8 cellular contexts compared by ENCODE assay signal in genomic region chr5:151684690-151685361, GRCh38. TPM values are rescaled to one million over a fixed set of nuclear protein-coding genes. Genes with fewer than 3 reads are reported as not detected.
DNase-seq lines count a peak whose midpoint lies in the region; TF ChIP-seq lines count a peak whose summit lies in the region.

No MANE protein-coding gene starts in this region.

- peak overlapping the region; percentile 99 for H3K27ac Mint-ChIP-seq in HFFc6
- H3K27ac Mint-ChIP-seq in activated T-helper 1 cell treated with anti-CD3 and anti-CD28 coated beads, Interleukin-12 subunit alpha, Interleukin-12 subunit beta, Interleukin-2, Interleukin-4 antibody, amounts not matched to agents 30 ng/mL and 10 ng/mL and 1 ng/mL, durations not matched to agents 14 hours and 24 hours and 36 hours, result no peak overlapping the region

- H3K4me1 Mint-ChIP-seq in HFFc6 (ENCODE audit: low read depth), result peaks cover 67% of the 10 kb centered on the region
- H3K4me1 Mint-ChIP-seq in activated T-helper 1 cell treated with anti-CD3 and anti-CD28 coated beads, Interleukin-12 subunit alpha, Interleukin-12 subunit beta, Interleukin-2, Interleukin-4 antibody, amounts not matched to agents 30 ng/mL and 10 ng/mL and 1 ng/mL, durations not matched to agents 14 hours and 24 hours and 36 hours (ENCODE audit: low read depth), result peaks cover 9% of the 10 kb centered on the region

- peak overlapping the region; percentile 64 for H3K4me3 ChIP-seq in astrocyte of the spinal cord (ENCODE audit: low read depth, low read length)

- in situ Hi-C loops in astrocyte of the spinal cord (cut with HindIII; ENCODE audit: low sequenced_read_pairs), result no loop called here

- DNase-seq in HFFc6 (peak; percentile 98), astrocyte of the spinal cord (ENCODE audit: low read depth, low spot score) (peak; percentile 96), iPS-NIHi11 (ENCODE audit: low spot score) (peak; percentile 52), stromal cell of bone marrow (ENCODE audit: low read depth) (peak; percentile 94), NCI-H345 treated with DMSO at 0.1 percent for 48 hours (lab: John Stamatoyannopoulos, UW; ENCODE audit: unreplicated experiment) (no peak), activated gamma-delta T cell (lab: John Stamatoyannopoulos, UW) (no peak), NCI-H1048 (lab: John Stamatoyannopoulos, UW) (no peak)
- no peak for DNase-seq in activated T-helper 1 cell treated with anti-CD3 and anti-CD28 coated beads, Interleukin-12 subunit alpha, Interleukin-12 subunit beta, Interleukin-2, Interleukin-4 antibody, amounts not matched to agents 30 ng/mL and 10 ng/mL and 1 ng/mL, durations not matched to agents 14 hours and 24 hours and 36 hours (ENCODE audit: low spot score)

- intact Hi-C loops in activated T-helper 1 cell treated with anti-CD3 and anti-CD28 coated beads, Interleukin-12 subunit alpha, Interleukin-12 subunit beta, Interleukin-2, Interleukin-4 antibody, amounts not matched to agents 30 ng/mL and 10 ng/mL and 1 ng/mL, durations not matched to agents 14 hours and 24 hours and 36 hours (cut with micrococcal nuclease), result no loop called here

- peaks cover 62% of the 10 kb centered on the region for H3K36me3 Mint-ChIP-seq in HFFc6 (ENCODE audit: low read depth)
- no peaks in the 10 kb centered on the region for H3K36me3 Mint-ChIP-seq in activated T-helper 1 cell treated with anti-CD3 and anti-CD28 coated beads, Interleukin-12 subunit alpha, Interleukin-12 subunit beta, Interleukin-2, Interleukin-4 antibody, amounts not matched to agents 30 ng/mL and 10 ng/mL and 1 ng/mL, durations not matched to agents 14 hours and 24 hours and 36 hours (ENCODE audit: low read depth)

- peak; percentile 73 for TF ChIP-seq CTCF in HFFc6 (IDR thresholded peaks at IDR 0.05)
- peak; percentile 41 for TF ChIP-seq CTCF in astrocyte of the spinal cord (IDR thresholded peaks at IDR 0.05; ENCODE audit: low read depth, low read length)

- peaks cover 37% of the 10 kb centered on the region for H3K27me3 Mint-ChIP-seq in HFFc6 (ENCODE audit: insufficient read depth)
- H3K27me3 Mint-ChIP-seq in activated T-helper 1 cell treated with anti-CD3 and anti-CD28 coated beads, Interleukin-12 subunit alpha, Interleukin-12 subunit beta, Interleukin-2, Interleukin-4 antibody, amounts not matched to agents 30 ng/mL and 10 ng/mL and 1 ng/mL, durations not matched to agents 14 hours and 24 hours and 36 hours (ENCODE audit: insufficient read depth), result peaks cover 25% of the 10 kb centered on the region

- H3K4me3 Mint-ChIP-seq in HFFc6, result peak overlapping the region; percentile 99
- H3K4me3 Mint-ChIP-seq in activated T-helper 1 cell treated with anti-CD3 and anti-CD28 coated beads, Interleukin-12 subunit alpha, Interleukin-12 subunit beta, Interleukin-2, Interleukin-4 antibody, amounts not matched to agents 30 ng/mL and 10 ng/mL and 1 ng/mL, durations not matched to agents 14 hours and 24 hours and 36 hours, result no peak overlapping the region

- H3K9me3 Mint-ChIP-seq in HFFc6, result peaks cover 11% of the 10 kb centered on the region
- H3K9me3 Mint-ChIP-seq in activated T-helper 1 cell treated with anti-CD3 and anti-CD28 coated beads, Interleukin-12 subunit alpha, Interleukin-12 subunit beta, Interleukin-2, Interleukin-4 antibody, amounts not matched to agents 30 ng/mL and 10 ng/mL and 1 ng/mL, durations not matched to agents 14 hours and 24 hours and 36 hours, result no peaks in the 10 kb centered on the region

RNA-seq across cellular contexts. Expression of gene SPARC, which starts 1.9 kb away (rescaled TPM):
- 1,000 to 10,000 TPM; 3,729 to 5,836 (median 4,094) TPM for total RNA-seq in HFFc6 (2021; fragmentation: NEBNext Ultra II Directional; extraction: Animal tissue kit (Norgen Biotek cat#: 25700))
- not detected in 2 replicates for total RNA-seq in activated T-helper 1 cell treated with anti-CD3 and anti-CD28 coated beads, Interleukin-12 subunit alpha, Interleukin-12 subunit beta, Interleukin-2, Interleukin-4 antibody, amounts not matched to agents 30 ng/mL and 10 ng/mL and 1 ng/mL, durations not matched to agents 14 hours and 24 hours and 36 hours

Comparison
In these comparisons a context has a peak if more than half of its experiments do, and no peak if none do; other contexts are left out.
1. DNase-seq: peak in HFFc6 (single experiment), astrocyte of the spinal cord (single experiment), iPS-NIHi11 (single experiment) and stromal cell of bone marrow (single experiment); none in NCI-H345 treated with DMSO at 0.1 percent for 48 hours (single experiment), activated gamma-delta T cell (single experiment), NCI-H1048 (single experiment) and activated T-helper 1 cell treated with anti-CD3 and anti-CD28 coated beads, Interleukin-12 subunit alpha, Interleukin-12 subunit beta, Interleukin-2, Interleukin-4 antibody, amounts not matched to agents 30 ng/mL and 10 ng/mL and 1 ng/mL, durations not matched to agents 14 hours and 24 hours and 36 hours (single experiment).
2. RNA of gene SPARC, which starts 1.9 kb away (total RNA-seq): 3,729 to 5,836 TPM in HFFc6; not detected in activated T-helper 1 cell treated with anti-CD3 and anti-CD28 coated beads, Interleukin-12 subunit alpha, Interleukin-12 subunit beta, Interleukin-2, Interleukin-4 antibody, amounts not matched to agents 30 ng/mL and 10 ng/mL and 1 ng/mL, durations not matched to agents 14 hours and 24 hours and 36 hours; every median in the first group is over 1,000 times any median in the second.